Comparison of ENCODE assay signal across 8 cellular contexts in genomic region chr1:110412576-110412975, GRCh38. TPM values are rescaled to one million over a fixed set of nuclear protein-coding genes. Genes with fewer than 3 reads are reported as not detected.
DNase-seq lines count a peak whose midpoint lies in the region; ATAC-seq and TF ChIP-seq lines count a peak whose summit lies in the region.

No MANE protein-coding gene starts in this region.

- H3K4me2 ChIP-seq in BLaER1: no peak overlapping the region

- no peak for TF ChIP-seq POLR2A in lower leg skin (IDR thresholded peaks at IDR 0.05)

- H3K27me3 ChIP-seq in BLaER1: no peaks in the 10 kb centered on the region

- H3K4me3 ChIP-seq in BLaER1: no peak overlapping the region
- H3K4me3 ChIP-seq in lower leg skin (ENCODE audit: low read depth, poor library complexity, severe bottlenecking): no peak overlapping the region

- DNase-seq in NCI-H345 (lab: John Stamatoyannopoulos, UW) (peak; percentile 35), dedifferentiated amniotic fluid mesenchymal stem cell (ENCODE audit: extremely low spot score) (peak; percentile 64), lower leg skin (ENCODE audit: low spot score in 2 of 2) (peak; percentile 72 to 92)
- peak; percentile 55 to 59 for DNase-seq in activated CD4-positive, alpha-beta T cell treated with anti-CD3 and anti-CD28 coated beads for 4 hours
- DNase-seq in stimulated activated CD8-positive, alpha-beta memory T cell treated with anti-CD3 and anti-CD28 coated beads, Interleukin-12 subunit alpha, Interleukin-12 subunit beta, amount 100 ng/mL, for 1 hour (ENCODE audit: low read depth): peak; percentile 36

- peaks cover 12% of the 10 kb centered on the region for H3K4me1 ChIP-seq in BLaER1

- TF ChIP-seq CTCF in lower leg skin (IDR thresholded peaks at IDR 0.05): peak in 1 of 3 donors; percentile 46

- intact Hi-C loops in lower leg skin (cut with DNase I; ENCODE audit: low total_unique reads): loop anchor here (5.0 kb wide), 1 partner anchor 50 kb away; no protein-coding TSS in a partner anchor

- H3K36me3 ChIP-seq in BLaER1: no peaks in the 10 kb centered on the region

- no peak overlapping the region for H3K27ac ChIP-seq in BLaER1

- ATAC-seq in GM21786 (IDR thresholded peaks at IDR 0.05; ENCODE audit: unreplicated experiment) (peak; percentile 46), GM19324 (IDR thresholded peaks at IDR 0.05; ENCODE audit: low FRiP score, unreplicated experiment) (no peak)

- H3K9me3 ChIP-seq in BLaER1: no peaks in the 10 kb centered on the region

- WGBS in lower leg skin, 2 donors: 14 to 30% methylated on average over 4 of the region's 4 CpGs

- no peaks in the 10 kb centered on the region for H4K20me1 ChIP-seq in BLaER1

- H3K9ac ChIP-seq in BLaER1: 0 out of 2 replicates have a peak overlapping the region, but pooled peaks have one; percentile 20

RNA-seq across cellular contexts. Expression of gene LAMTOR5, which starts 5.1 kb away (rescaled TPM):
- total RNA-seq in lower leg skin: 10 to 100 TPM; 47.7 to 76.1 (median 67.0) TPM

RNA-seq across cellular contexts. Expression of gene SLC16A4, which starts 21.8 kb away (rescaled TPM):
- 1 to 10 TPM in 2 of 4 donors, under 1 TPM in 2; 0.21 to 1.6 (median 0.89) TPM for total RNA-seq in lower leg skin

RNA-seq across cellular contexts. Expression of gene PROK1, which starts 38.4 kb away (rescaled TPM):
- 1 to 10 TPM in 1 of 4 donors, under 1 TPM in 2, not detected in 1; 0.34 to 1.9 (median 0.78) TPM for total RNA-seq in lower leg skin
